27 cellular contexts compared by ENCODE assay signal in the genomic region with DNA sequence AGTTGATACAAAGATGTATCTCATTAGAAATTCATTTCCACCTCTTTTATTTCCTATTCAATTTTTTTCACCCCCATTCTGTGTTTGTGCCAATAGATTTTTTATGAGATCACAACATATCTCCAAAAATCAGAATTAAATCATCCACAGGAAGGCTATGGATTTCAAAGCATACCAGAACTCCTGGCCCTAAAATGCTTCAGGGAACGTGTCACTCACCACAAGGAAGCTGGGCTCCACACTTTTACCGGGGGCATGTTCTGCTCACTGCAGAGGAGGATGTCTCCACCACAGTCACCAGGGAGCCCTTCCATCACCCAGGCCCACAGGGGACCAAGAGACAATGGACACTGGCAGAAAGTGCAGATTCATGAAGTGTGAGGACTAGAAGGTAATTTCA.
DNase-seq lines count a peak whose midpoint lies in the region; ATAC-seq and TF ChIP-seq lines count a peak whose summit lies in the region.
"Had no signal": no experiment of that assay in that cellular context is flagged by ENCODE, and none has a peak within 500 bp of the region (broad histone marks: within the 10 kb centered on the region; RNA-seq: fewer than 3 reads in every experiment).

No MANE protein-coding gene starts in this region.

- peaks cover 0 to 2% of the 10 kb centered on the region in 2 donors for H3K36me3 ChIP-seq in stomach smooth muscle (ENCODE audit: control insufficient read depth in 2 of 2, insufficient read depth in 2 of 2, low read length in 2 of 2)
- H3K36me3 ChIP-seq: left ventricle myocardium inferior, thyroid gland had no signal

- H3K27me3 ChIP-seq in stomach smooth muscle (ENCODE audit: control insufficient read depth in 1 of 2, insufficient read depth in 2 of 2, low read length in 2 of 2) = no peaks in the 10 kb centered on the region
- H3K27me3 ChIP-seq: thyroid gland had no signal

- H3K4me3 ChIP-seq in foreskin fibroblast (ENCODE audit: low read depth in 1 of 2, low read length in 2 of 2) = no peak overlapping the region
- H3K4me3 ChIP-seq in stomach smooth muscle (ENCODE audit: low read length in 2 of 2) = no peak overlapping the region
- H3K4me3 ChIP-seq: GM12878, left ventricle myocardium inferior, skin epidermis, thyroid gland had no signal

- no peak for TF ChIP-seq CTCF in foreskin fibroblast (IDR thresholded peaks at IDR 0.05; ENCODE audit: low read depth, low read length)

- H3K27ac ChIP-seq in stomach smooth muscle (ENCODE audit: low read length) = peak overlapping the region; percentile 46
- H3K27ac ChIP-seq: left ventricle myocardium inferior, skin epidermis, thyroid gland had no signal

- no peaks in the 10 kb centered on the region for H3K9me3 ChIP-seq in stomach smooth muscle (ENCODE audit: control insufficient read depth in 2 of 2, low read length in 2 of 2)
- H3K9me3 ChIP-seq: left ventricle myocardium inferior, thyroid gland had no signal

- peaks cover 35% of the 10 kb centered on the region for H3K4me1 ChIP-seq in stomach smooth muscle (ENCODE audit: control insufficient read depth, insufficient read depth, low read length)

- ATAC-seq in GM19023 (IDR thresholded peaks at IDR 0.05; ENCODE audit: unreplicated experiment) = no peak
- ATAC-seq: esophagus mucosa; GM12878; HepG2; natural killer cell treated with Interleukin-12 subunit alpha and Interleukin-12 subunit beta and Interleukin-15 and Interleukin-18, amount 100 ng/mL, for 72 hours had no signal

- DNase-seq in ELR (ENCODE audit: low read depth) = peak; percentile 62
- peak; percentile 43 for DNase-seq in LHCN-M2 (ENCODE audit: low read depth)
- peak; percentile 50 to 59 for DNase-seq in foreskin fibroblast
- DNase-seq in RPMI8226 = no peak
- no peak for DNase-seq in NCI-H1105 (lab: John Stamatoyannopoulos, UW)
- DNase-seq: activated CD4-positive, CD25-positive, alpha-beta regulatory T cell treated with anti-CD3 and anti-CD28 coated beads, Interleukin-2, amount 50 U/mL, for 72 hours; activated gamma-delta T cell treated with Interleukin-2 at 50 U/mL for 16 hours; activated T-cell treated with anti-CD3 and anti-CD28 coated beads, Interleukin-2, amount 50 U/mL, for 1 hour; Calu3; central memory CD4-positive, alpha-beta T cell; DND-41; endodermal cell; foreskin melanocyte; Kasumi-1; left ventricle myocardium inferior; midbrain; NCI-H1092 treated with DMSO at 0.1 percent for 48 hours; NCI-H1930; NCI-H69; thyroid gland had no signal

- no peak overlapping the region for H3K9ac ChIP-seq in stomach smooth muscle (ENCODE audit: low read length in 2 of 2)

Comparison
In these comparisons a context has a peak if more than half of its experiments do, and no peak if none do; other contexts are left out.
1. DNase-seq: peak in ELR (single experiment), LHCN-M2 (single experiment) and foreskin fibroblast (2 of 2); none in RPMI8226 (single experiment) and NCI-H1105 (single experiment).